ENCODE assay signal across 20 cellular contexts in genomic region chr3:128404276-128405062, GRCh38.
A peak's percentile ranks its signal among the peaks of the same experiment; 100 is the strongest.
DNase-seq lines count a peak whose midpoint lies in the region; ATAC-seq and TF ChIP-seq lines count a peak whose summit lies in the region.
"Had no signal": no experiment of that assay in that cellular context is flagged by ENCODE, and none has a peak within 500 bp of the region (broad histone marks: within the 10 kb centered on the region; RNA-seq: fewer than 3 reads in every experiment).

No MANE protein-coding gene starts in this region.

- H3K4me1 ChIP-seq in HCT116 (ENCODE audit: control insufficient read depth in 1 of 2, insufficient read depth in 2 of 2, low read length in 2 of 2) (peaks cover 16 to 17% of the 10 kb centered on the region in 2 experiments; a peak in 3 of 4 replicates), uterus (no peaks in the 10 kb centered on the region)

- intact Hi-C loops in HCT116 (cut with micrococcal nuclease): no loop called here
- intact Hi-C loops in left ventricle myocardium superior (cut with micrococcal nuclease): no loop called here
- intact Hi-C loops in uterus (cut with DNase I; ENCODE audit: low total_unique reads): no loop called here

- H3K27me3 ChIP-seq in HCT116 (ENCODE audit: insufficient read depth, low read length): no peaks in the 10 kb centered on the region
- H3K27me3 ChIP-seq in uterus: no peaks in the 10 kb centered on the region

- H3K4me2 ChIP-seq in HCT116 (ENCODE audit: low read length): no peak overlapping the region

- H3K9ac ChIP-seq in HCT116 (ENCODE audit: low read length): no peak overlapping the region

- CTCF ChIA-PET in HCT116 (lab: Charles Lee): no interaction called here

- no peak for TF ChIP-seq RAD21 in HCT116 (IDR thresholded peaks at IDR 0.05; ENCODE audit: low read depth)

- no peaks in the 10 kb centered on the region for H3K9me2 ChIP-seq in HCT116 (ENCODE audit: insufficient read depth)

- BruUV-seq in HCT116 (replicated peaks; lab: Mats Ljungman, UMichigan): no TSS peak

- no peak for TF ChIP-seq POLR2A in HCT116 (IDR thresholded peaks at IDR 0.05; ENCODE audit: borderline replicate concordance, extremely low read depth, insufficient read depth, insufficient read length)
- TF ChIP-seq POLR2A in uterus (IDR thresholded peaks at IDR 0.05): no peak

- TF ChIP-seq CTCF in HCT116 (IDR thresholded peaks at IDR 0.05 in 2 of 3, conservative IDR thresholded peaks at IDR 0.05 in 1 of 3; ENCODE audit: borderline replicate concordance in 1 of 3, insufficient read depth in 1 of 3, low read depth in 2 of 3, low read length in 2 of 3): no peak
- no peak for TF ChIP-seq CTCF in uterus (IDR thresholded peaks at IDR 0.05)

- peak overlapping the region; percentile 9; the same call in 1 of the 2 replicates for H3K27ac ChIP-seq in HCT116 (ENCODE audit: low read depth, low read length)
- no peak overlapping the region for H3K27ac ChIP-seq in uterus
- H3K27ac ChIP-seq: HL-60, thoracic aorta had no signal

- POLR2A ChIA-PET in HCT116 (lab: Charles Lee): no interaction called here

- H3K4me3 ChIP-seq in HCT116 (replicated peaks in 1 of 2; ENCODE audit: low read depth in 1 of 2, low read length in 2 of 2): no peak overlapping the region
- no peak overlapping the region for H3K4me3 ChIP-seq in uterus
- H3K4me3 ChIP-seq: thoracic aorta had no signal

- no peaks in the 10 kb centered on the region for H4K20me1 ChIP-seq in HCT116 (ENCODE audit: insufficient read depth)

- ATAC-seq in HCT116 (peak; percentile 13; the same call in 1 of the 2 replicates), left ventricle myocardium superior (peak; percentile 38)
- ATAC-seq: activated CD4-positive, CD25-positive, alpha-beta regulatory T cell treated with anti-CD3 and anti-CD28 coated beads, Interleukin-2, amount 50 U/mL, for 24 hours; activated T-helper 17 cell treated with anti-CD3 and anti-CD28 coated beads, Interleukin-2, amount 50 U/mL, for 72 hours; stimulated activated naive CD8-positive, alpha-beta T cell treated with anti-CD3 and anti-CD28 coated beads, Interleukin-15, Interleukin-2, amounts not matched to agents 100 U/mL and 50 U/mL, for 24 hours had no signal

- H3K9me3 ChIP-seq in HCT116 (ENCODE audit: control insufficient read depth in 1 of 2, insufficient read depth in 1 of 2, low read depth in 1 of 2, low read length in 2 of 2) (no peaks in the 10 kb centered on the region), uterus (no peaks in the 10 kb centered on the region)
- H3K9me3 ChIP-seq: thoracic aorta had no signal

- DNase-seq in COR-L47 (lab: John Stamatoyannopoulos, UW) (peak; percentile 86), HCT116 (ENCODE audit: low read depth, low spot score) (no peak), NCI-H82 treated with DMSO at 0.1 percent for 48 hours (lab: John Stamatoyannopoulos, UW; ENCODE audit: unreplicated experiment) (peak; percentile 76), left ventricle myocardium superior (no peak), uterus (no peak), NCI-H526 treated with DMSO at 0.1 percent for 48 hours (lab: John Stamatoyannopoulos, UW) (no peak), GF-D8 (lab: John Stamatoyannopoulos, UW) (no peak)
- DNase-seq: activated CD4-positive, alpha-beta memory T cell treated with anti-CD3 and anti-CD28 coated beads for 36 hours; activated CD8-positive, alpha-beta memory T cell treated with anti-CD3 and anti-CD28 coated beads, Interleukin-2, amount 50 U/mL, for 48 hours; CD4-positive, CD25-positive, alpha-beta regulatory T cell; mammary epithelial cell; NCI-H1048; NCI-H2081; SHP77; stimulated activated CD4-positive, alpha-beta T cell treated with anti-CD3 and anti-CD28 coated beads, Interleukin-15, amount 100 ng/mL, for 24 hours; stimulated activated naive CD8-positive, alpha-beta T cell treated with anti-CD3 and anti-CD28 coated beads, Interleukin-15, Interleukin-2, amounts not matched to agents 100 U/mL and 50 U/mL, for 24 hours had no signal

- RAD21 ChIA-PET in HCT116 (lab: Charles Lee; ENCODE audit: low non-redundant PET in 1 of 2, low total read pairs in 2 of 2, uncharacterized antibody in 2 of 2, unreplicated experiment in 2 of 2): no interaction called here

- no peaks in the 10 kb centered on the region for H3K79me2 ChIP-seq in HCT116 (ENCODE audit: insufficient read depth, low read length)

- H3K36me3 ChIP-seq in HCT116 (ENCODE audit: control insufficient read depth in 1 of 2, insufficient read depth in 2 of 2, low read length in 2 of 2) (no peaks in the 10 kb centered on the region), uterus (no peaks in the 10 kb centered on the region)
- H3K36me3 ChIP-seq: thoracic aorta had no signal

- no peak overlapping the region for H2AFZ ChIP-seq in HCT116 (ENCODE audit: low read depth, low read length, poor library complexity, severe bottlenecking)

TF ChIP-seq in HCT116, 20 proteins besides CTCF, POLR2A, EP300 and RAD21:
- TF ChIP-seq ELF1 (IDR thresholded peaks at IDR 0.05; ENCODE audit: borderline replicate concordance, low read depth): no peak
- no peak for TF ChIP-seq TCF7L2 (IDR thresholded peaks at IDR 0.05; ENCODE audit: borderline replicate concordance, extremely low read depth, insufficient read depth, insufficient read length)
- TF ChIP-seq REST (IDR thresholded peaks at IDR 0.05; ENCODE audit: low read depth): no peak
- TF ChIP-seq CEBPB (IDR thresholded peaks at IDR 0.05; ENCODE audit: low read depth): no peak
- no peak for TF ChIP-seq ZBTB33 (IDR thresholded peaks at IDR 0.05; ENCODE audit: extremely low read depth, insufficient replicate concordance, low read length)
- no peak for TF ChIP-seq SRF (IDR thresholded peaks at IDR 0.05; ENCODE audit: low read depth)
- TF ChIP-seq MAX (IDR thresholded peaks at IDR 0.05): no peak
- TF ChIP-seq EGR1 (IDR thresholded peaks at IDR 0.05; ENCODE audit: low read depth): no peak
- no peak for TF ChIP-seq ATF3 (IDR thresholded peaks at IDR 0.05)
- TF ChIP-seq EZH2 (IDR thresholded peaks at IDR 0.05): no peak
- no peak for TF ChIP-seq POLR2AphosphoS5 (IDR thresholded peaks at IDR 0.05; ENCODE audit: low read depth, low read length)
- TF ChIP-seq SIN3A (IDR thresholded peaks at IDR 0.05; ENCODE audit: low read depth): no peak

Comparison
In these comparisons a context has a peak if more than half of its experiments do, and no peak if none do; other contexts are left out.
1. DNase-seq: peak in COR-L47 (single experiment) and NCI-H82 treated with DMSO at 0.1 percent for 48 hours (single experiment); none in HCT116 (single experiment), left ventricle myocardium superior (single experiment), uterus (0 of 2), NCI-H526 treated with DMSO at 0.1 percent for 48 hours (single experiment) and GF-D8 (single experiment).